In the genomic region with DNA sequence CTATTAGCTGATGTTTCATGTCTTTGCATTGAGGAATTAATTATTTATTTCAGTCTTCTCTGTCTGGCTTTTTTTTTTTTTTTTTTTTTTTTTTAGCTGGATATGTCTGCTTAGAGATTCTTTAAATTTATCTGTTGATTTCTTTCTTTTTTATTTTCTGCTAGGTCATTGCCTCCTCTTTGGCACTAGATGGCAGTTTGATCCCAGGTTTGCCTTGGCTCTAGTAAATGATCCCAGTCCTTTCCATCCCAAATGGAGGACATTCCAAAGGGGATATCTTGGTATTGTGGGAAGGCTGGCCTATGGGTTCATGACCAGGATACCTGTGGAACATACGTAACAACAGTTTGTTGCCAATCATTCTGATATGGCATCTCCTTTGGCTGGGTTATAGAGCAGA, we compare ENCODE assay signal across 22 cellular contexts.
A peak's percentile ranks its signal among the peaks of the same experiment; 100 is the strongest.
DNase-seq lines count a peak whose midpoint lies in the region; TF ChIP-seq lines count a peak whose summit lies in the region.
"Had no signal": no experiment of that assay in that cellular context is flagged by ENCODE, and none has a peak within 500 bp of the region (broad histone marks: within the 10 kb centered on the region; RNA-seq: fewer than 3 reads in every experiment).

No MANE protein-coding gene starts in this region.

- no peaks in the 10 kb centered on the region for H3K9me3 ChIP-seq in PC-9 (ENCODE audit: insufficient read depth, low read depth)
- H3K9me3 ChIP-seq: colonic mucosa, thoracic aorta had no signal

- H3K9me2 ChIP-seq in PC-9 (ENCODE audit: insufficient read depth): no peaks in the 10 kb centered on the region; the same call in 1 of the 2 replicates

- H3F3A ChIP-seq in PC-9 (ENCODE audit: insufficient read depth, low read depth): no peaks in the 10 kb centered on the region

- no peaks in the 10 kb centered on the region for H3K79me2 ChIP-seq in PC-9 (ENCODE audit: low read depth)

- no peaks in the 10 kb centered on the region for H3K27me3 ChIP-seq in PC-9 (ENCODE audit: insufficient read depth, low read depth)
- H3K27me3 ChIP-seq: breast epithelium, colonic mucosa, gastroesophageal sphincter had no signal

- DNase-seq in Caki2 (ENCODE audit: low read depth) (peak; percentile 2), ELF-1 (ENCODE audit: low read depth, low spot score) (peak; percentile 2), PC-9 (no peak), iPS DF 4.7 (ENCODE audit: extremely low read depth, low spot score) (peak; percentile 33), osteocyte (ENCODE audit: extremely low spot score, unreplicated experiment) (no peak), DMS153 treated with DMSO at 0.1 percent for 48 hours (lab: John Stamatoyannopoulos, UW; ENCODE audit: unreplicated experiment) (no peak)
- no peak for DNase-seq in stimulated activated CD4-positive, alpha-beta T cell treated with anti-CD3 and anti-CD28 coated beads, Interleukin-15, amount 100 ng/mL, for 24 hours
- DNase-seq: activated CD4-positive, alpha-beta T cell treated with anti-CD3 and anti-CD28 coated beads for 1 hour; activated CD8-positive, alpha-beta T cell treated with anti-CD3 and anti-CD28 coated beads, Interleukin-2, amount 10 ng/mL, durations not matched to agents 7 days and 5 days; colonic mucosa; effector memory CD8-positive, alpha-beta T cell; GM23248; kidney glomerular epithelial cell; NCI-H1436; nucleus accumbens; stimulated activated CD4-positive, alpha-beta T cell treated with anti-CD3 and anti-CD28 coated beads, Interleukin-2, amount 100 ng/mL, for 48 hours; stimulated activated naive B cell treated with anti-CD40 and anti-IgM and Interleukin-4, amounts not matched to agents 10 μg/mL and 1 μg/mL and 100 μg/mL, for 72 hours had no signal

- no peak overlapping the region for H3K4me2 ChIP-seq in PC-9
- H3K4me2 ChIP-seq: smooth muscle cell had no signal

- H3K27ac Mint-ChIP-seq in osteocyte (ENCODE audit: unreplicated experiment): no peak overlapping the region
- H3K27ac Mint-ChIP-seq: activated CD8-positive, alpha-beta T cell treated with anti-CD3 and anti-CD28 coated beads, Interleukin-2, amount 10 ng/mL, durations not matched to agents 7 days and 5 days; effector memory CD8-positive, alpha-beta T cell; IgD-negative memory B cell; stimulated activated naive B cell treated with anti-CD40 and anti-IgM and Interleukin-4, amounts not matched to agents 10 μg/mL and 1 μg/mL and 100 μg/mL, for 72 hours had no signal

- H3K9me3 Mint-ChIP-seq in osteocyte (ENCODE audit: unreplicated experiment): peaks cover 8% of the 10 kb centered on the region

- CTCF ChIA-PET in PC-9 (lab: Charles Lee): no interaction called here

- H2AFZ ChIP-seq in PC-9: no peak overlapping the region
- H2AFZ ChIP-seq: GM23248 had no signal

- BruUV-seq in PC-9 (replicated peaks; lab: Mats Ljungman, UMichigan): no TSS peak

- intact Hi-C loops in PC-9 (cut with micrococcal nuclease; ENCODE audit: unreplicated experiment): no loop called here

- no peaks in the 10 kb centered on the region for H3K36me3 Mint-ChIP-seq in osteocyte (ENCODE audit: unreplicated experiment)
- H3K36me3 Mint-ChIP-seq: IgD-negative memory B cell; stimulated activated naive B cell treated with anti-CD40 and anti-IgM and Interleukin-4, amounts not matched to agents 10 μg/mL and 1 μg/mL and 100 μg/mL, for 72 hours had no signal

- H3K27ac ChIP-seq in PC-9: no peak overlapping the region
- H3K27ac ChIP-seq: breast epithelium, colonic mucosa, gastroesophageal sphincter, GM23248, thoracic aorta had no signal

- H3K4me1 ChIP-seq in PC-9 (replicated peaks; ENCODE audit: insufficient read depth): no peaks in the 10 kb centered on the region
- H3K4me1 ChIP-seq: breast epithelium, colonic mucosa, gastroesophageal sphincter had no signal

- no peaks in the 10 kb centered on the region for H3K36me3 ChIP-seq in PC-9 (ENCODE audit: low read depth)
- H3K36me3 ChIP-seq: breast epithelium, colonic mucosa, gastroesophageal sphincter, thoracic aorta had no signal

- H3K4me3 ChIP-seq in PC-9: no peak overlapping the region
- H3K4me3 ChIP-seq: breast epithelium, colonic mucosa, gastroesophageal sphincter, GM23248, smooth muscle cell, thoracic aorta had no signal

- POLR2A ChIA-PET in PC-9 (lab: Charles Lee; ENCODE audit: unreplicated experiment): no interaction called here

- H3K4me1 Mint-ChIP-seq in osteocyte (ENCODE audit: unreplicated experiment): no peaks in the 10 kb centered on the region
- H3K4me1 Mint-ChIP-seq: IgD-negative memory B cell; stimulated activated naive B cell treated with anti-CD40 and anti-IgM and Interleukin-4, amounts not matched to agents 10 μg/mL and 1 μg/mL and 100 μg/mL, for 72 hours had no signal

- no peaks in the 10 kb centered on the region for H4K20me1 ChIP-seq in PC-9 (ENCODE audit: insufficient read depth)

- no peaks in the 10 kb centered on the region for H3K27me3 Mint-ChIP-seq in osteocyte (ENCODE audit: unreplicated experiment)
- H3K27me3 Mint-ChIP-seq: effector memory CD8-positive, alpha-beta T cell; IgD-negative memory B cell; stimulated activated naive B cell treated with anti-CD40 and anti-IgM and Interleukin-4, amounts not matched to agents 10 μg/mL and 1 μg/mL and 100 μg/mL, for 72 hours had no signal

- TF ChIP-seq CTCF in PC-9 (conservative IDR thresholded peaks at IDR 0.05) (0 out of 2 replicates have a peak, but pooled peaks have one; percentile 17), osteocyte (IDR thresholded peaks at IDR 0.05) (no peak)

- no peak overlapping the region for H3K4me3 Mint-ChIP-seq in osteocyte (ENCODE audit: unreplicated experiment)
- H3K4me3 Mint-ChIP-seq: activated CD8-positive, alpha-beta T cell treated with anti-CD3 and anti-CD28 coated beads, Interleukin-2, amount 10 ng/mL, durations not matched to agents 7 days and 5 days; effector memory CD8-positive, alpha-beta T cell; IgD-negative memory B cell; stimulated activated naive B cell treated with anti-CD40 and anti-IgM and Interleukin-4, amounts not matched to agents 10 μg/mL and 1 μg/mL and 100 μg/mL, for 72 hours had no signal

- in situ Hi-C loops in Caki2 (cut with HindIII; ENCODE audit: low pct_unique_long_range_greater_than_20kb, low sequenced_read_pairs): no loop called here

Comparison
In these comparisons a context has a peak if more than half of its experiments do, and no peak if none do; other contexts are left out.
1. DNase-seq: peak in Caki2 (single experiment), ELF-1 (single experiment) and iPS DF 4.7 (single experiment); none in PC-9 (0 of 2), osteocyte (single experiment), stimulated activated CD4-positive, alpha-beta T cell treated with anti-CD3 and anti-CD28 coated beads, Interleukin-15, amount 100 ng/mL, for 24 hours (single experiment) and DMS153 treated with DMSO at 0.1 percent for 48 hours (single experiment).